Comparison of ENCODE assay signal across 8 cellular contexts in the genomic region with DNA sequence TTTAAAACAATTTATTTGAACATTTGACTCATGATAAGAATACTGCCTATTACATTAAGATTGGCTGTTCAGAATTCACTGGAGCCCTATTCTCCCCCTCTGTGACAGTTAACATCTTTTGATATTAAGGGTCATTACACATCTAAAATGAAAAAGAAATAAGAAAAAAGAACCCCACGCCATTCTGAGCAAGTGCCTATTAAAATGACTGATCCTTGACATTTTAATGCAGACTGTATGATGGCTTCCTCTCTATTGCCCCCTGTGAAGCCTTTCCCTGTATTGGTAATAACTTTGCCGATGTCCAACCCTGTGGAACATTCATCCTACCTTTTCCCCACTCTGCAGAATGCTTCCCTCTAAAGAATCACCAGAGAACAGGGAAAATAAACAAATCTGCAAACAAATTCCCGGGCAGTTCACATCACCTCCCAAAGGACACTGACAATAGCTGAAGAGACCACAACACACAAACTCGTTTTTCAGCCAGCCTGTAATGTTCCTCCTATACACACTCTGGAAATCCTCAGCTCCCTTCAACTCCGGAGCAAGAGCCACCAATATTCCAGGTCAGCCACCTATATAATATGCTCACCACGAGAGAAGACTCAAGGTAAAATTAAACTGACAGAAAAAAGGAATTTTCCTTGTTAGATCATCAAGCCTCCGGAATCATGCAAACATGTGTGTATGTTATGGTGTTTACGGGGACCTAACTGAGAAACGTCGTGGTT. TPM values are rescaled to one million over a fixed set of nuclear protein-coding genes. Genes with fewer than 3 reads are reported as not detected.
A peak's percentile ranks its signal among the peaks of the same experiment; 100 is the strongest.
DNase-seq lines count a peak whose midpoint lies in the region; ATAC-seq and TF ChIP-seq lines count a peak whose summit lies in the region.

No MANE protein-coding gene starts in this region.

- H3K27ac ChIP-seq in ACC112 (ENCODE audit: low read depth, low read length) = no peak overlapping the region
- H3K27ac ChIP-seq in mesenchymal stem cell (ENCODE audit: low read length, poor library complexity, severe bottlenecking) = no peak overlapping the region

- H2AFZ ChIP-seq in ACC112 (ENCODE audit: low read length, unreplicated experiment) = no peak overlapping the region
- H2AFZ ChIP-seq in mesenchymal stem cell (ENCODE audit: low read depth, low read length) = no peak overlapping the region

- H3K23ac ChIP-seq in mesenchymal stem cell (ENCODE audit: low read length in 2 of 2) = no peak overlapping the region

- H4K8ac ChIP-seq in mesenchymal stem cell (ENCODE audit: low read length) = no peak overlapping the region

- H3K27me3 ChIP-seq in ACC112 (ENCODE audit: insufficient read depth, low read length) = no peaks in the 10 kb centered on the region
- H3K27me3 ChIP-seq in mesenchymal stem cell (ENCODE audit: control insufficient read depth in 1 of 2, insufficient read depth in 1 of 2, low read length in 2 of 2) = no peaks in the 10 kb centered on the region

- H2BK120ac ChIP-seq in mesenchymal stem cell (ENCODE audit: low read depth, low read length) = no peak overlapping the region

- no peak overlapping the region for H3K4ac ChIP-seq in mesenchymal stem cell (ENCODE audit: low read depth in 1 of 2, low read length in 2 of 2)

- H3K14ac ChIP-seq in mesenchymal stem cell (ENCODE audit: low read length in 2 of 2) = no peak overlapping the region

- H3K9me3 Mint-ChIP-seq in activated T-helper 2 cell treated with anti-CD3 and anti-CD28 coated beads, Interferon-gamma antibody, Interleukin-2, Interleukin-4, amounts not matched to agents 10 μg/mL and 5 μg/mL and 100 μg/mL, durations not matched to agents 14 hours and 24 hours and 36 hours = no peaks in the 10 kb centered on the region

- H2BK5ac ChIP-seq in mesenchymal stem cell (ENCODE audit: low read depth, low read length, poor library complexity, severe bottlenecking) = no peak overlapping the region

- H3K79me1 ChIP-seq in mesenchymal stem cell (replicated peaks; ENCODE audit: low read length, poor library complexity, severe bottlenecking) = peaks cover 19% of the 10 kb centered on the region

- WGBS in mesenchymal stem cell = 40% methylated on average over 10 of the region's 10 CpGs

- no peak overlapping the region for H3K27ac Mint-ChIP-seq in activated T-helper 2 cell treated with anti-CD3 and anti-CD28 coated beads, Interferon-gamma antibody, Interleukin-2, Interleukin-4, amounts not matched to agents 10 μg/mL and 5 μg/mL and 100 μg/mL, durations not matched to agents 14 hours and 24 hours and 36 hours

- peak overlapping the region; percentile 78 for H3K9ac ChIP-seq in mesenchymal stem cell (ENCODE audit: low read length)

- H3K18ac ChIP-seq in mesenchymal stem cell (ENCODE audit: low read depth in 1 of 2, low read length in 2 of 2) = no peak overlapping the region

- no peak overlapping the region for H2BK15ac ChIP-seq in mesenchymal stem cell (ENCODE audit: low read depth, poor library complexity, severe bottlenecking)

- H3K9me3 ChIP-seq in mesenchymal stem cell (ENCODE audit: control insufficient read depth, low read length) = no peaks in the 10 kb centered on the region

- no peak overlapping the region for H2AK5ac ChIP-seq in mesenchymal stem cell (ENCODE audit: low read length, severe bottlenecking)

- no peak overlapping the region for H4K91ac ChIP-seq in mesenchymal stem cell (ENCODE audit: low read length)

- H3K4me3 ChIP-seq in ACC112 (ENCODE audit: low read depth, low read length) (peak overlapping the region; percentile 91), mesenchymal stem cell (ENCODE audit: insufficient read depth in 1 of 2, low read depth in 1 of 2, low read length in 2 of 2) (peak overlapping the region in 1 of 2 experiments; percentile 92)

- H3K4me1 ChIP-seq in ACC112 (ENCODE audit: control insufficient read depth, insufficient read depth, low read length, unreplicated experiment) = peaks cover 19% of the 10 kb centered on the region
- H3K4me1 ChIP-seq in mesenchymal stem cell (ENCODE audit: control insufficient read depth, insufficient read depth, low read depth, low read length) = peaks cover 3% of the 10 kb centered on the region

- peaks cover 50% of the 10 kb centered on the region for H3K4me1 Mint-ChIP-seq in activated T-helper 2 cell treated with anti-CD3 and anti-CD28 coated beads, Interferon-gamma antibody, Interleukin-2, Interleukin-4, amounts not matched to agents 10 μg/mL and 5 μg/mL and 100 μg/mL, durations not matched to agents 14 hours and 24 hours and 36 hours (ENCODE audit: low read depth)

- H2BK12ac ChIP-seq in mesenchymal stem cell (ENCODE audit: low read length in 2 of 2) = no peak overlapping the region

- H3K27me3 Mint-ChIP-seq in activated T-helper 2 cell treated with anti-CD3 and anti-CD28 coated beads, Interferon-gamma antibody, Interleukin-2, Interleukin-4, amounts not matched to agents 10 μg/mL and 5 μg/mL and 100 μg/mL, durations not matched to agents 14 hours and 24 hours and 36 hours (ENCODE audit: low read depth) = peaks cover 13% of the 10 kb centered on the region

- H3K4me2 ChIP-seq in mesenchymal stem cell (ENCODE audit: low read length, poor library complexity, severe bottlenecking) = peak overlapping the region; percentile 36

- peak overlapping the region; percentile 90 for H3K4me3 Mint-ChIP-seq in activated T-helper 2 cell treated with anti-CD3 and anti-CD28 coated beads, Interferon-gamma antibody, Interleukin-2, Interleukin-4, amounts not matched to agents 10 μg/mL and 5 μg/mL and 100 μg/mL, durations not matched to agents 14 hours and 24 hours and 36 hours (ENCODE audit: low read depth)

- H3K36me3 Mint-ChIP-seq in activated T-helper 2 cell treated with anti-CD3 and anti-CD28 coated beads, Interferon-gamma antibody, Interleukin-2, Interleukin-4, amounts not matched to agents 10 μg/mL and 5 μg/mL and 100 μg/mL, durations not matched to agents 14 hours and 24 hours and 36 hours (ENCODE audit: low read depth) = peaks cover 37% of the 10 kb centered on the region

- intact Hi-C loops in activated T-helper 2 cell treated with anti-CD3 and anti-CD28 coated beads, Interferon-gamma antibody, Interleukin-2, Interleukin-4, amounts not matched to agents 10 μg/mL and 5 μg/mL and 100 μg/mL, durations not matched to agents 14 hours and 24 hours and 36 hours (cut with micrococcal nuclease) = no loop called here

- in situ Hi-C loops in GM13977 (cut with MboI; ENCODE audit: low pct_unique_long_range_greater_than_20kb, low sequenced_read_pairs, unreplicated experiment) = no loop called here

- no peaks in the 10 kb centered on the region for H3K36me3 ChIP-seq in ACC112 (ENCODE audit: insufficient read depth, low read length)
- peaks cover 0 to 6% of the 10 kb centered on the region in 2 experiments for H3K36me3 ChIP-seq in mesenchymal stem cell (ENCODE audit: control insufficient read depth in 1 of 2, insufficient read depth in 2 of 2, low read depth in 1 of 2, low read length in 2 of 2)

- H3K79me2 ChIP-seq in ACC112 (ENCODE audit: control insufficient read depth, insufficient read depth, low read length, unreplicated experiment) = peaks cover 60% of the 10 kb centered on the region

- ATAC-seq in GM18873 (IDR thresholded peaks at IDR 0.05; ENCODE audit: low FRiP score, unreplicated experiment) (no peak), HG02571 (IDR thresholded peaks at IDR 0.05; ENCODE audit: unreplicated experiment) (no peak)

- peak; percentile 15 for TF ChIP-seq CTCF in GM13977 (IDR thresholded peaks at IDR 0.05; ENCODE audit: extremely low read depth, insufficient read depth, missing control alignments)

- DNase-seq in GM13977 (ENCODE audit: low spot score) (no peak), mesenchymal stem cell (no peak), medulla oblongata (ENCODE audit: extremely low spot score) (no peak), MV-4-11 (lab: John Stamatoyannopoulos, UW) (no peak)
- no peak for DNase-seq in activated T-helper 2 cell treated with anti-CD3 and anti-CD28 coated beads, Interferon-gamma antibody, Interleukin-2, Interleukin-4, amounts not matched to agents 10 μg/mL and 5 μg/mL and 100 μg/mL, durations not matched to agents 14 hours and 24 hours and 36 hours (ENCODE audit: low spot score)

RNA-seq across cellular contexts. Expression of gene NIN, which starts 2.1 kb away (rescaled TPM):
- 43.0 and 45.1 TPM in 2 replicates for total RNA-seq in activated T-helper 2 cell treated with anti-CD3 and anti-CD28 coated beads, Interferon-gamma antibody, Interleukin-2, Interleukin-4, amounts not matched to agents 10 μg/mL and 5 μg/mL and 100 μg/mL, durations not matched to agents 14 hours and 24 hours and 36 hours
- polyA plus RNA-seq in mesenchymal stem cell (2013, experiment 1 of 2) = 18.3 TPM
- polyA plus RNA-seq in mesenchymal stem cell (2013, experiment 2 of 2) = 17.2 TPM

RNA-seq across cellular contexts. Expression of gene ABHD12B, which starts 42.9 kb away (rescaled TPM):
- not detected in 2 replicates for total RNA-seq in activated T-helper 2 cell treated with anti-CD3 and anti-CD28 coated beads, Interferon-gamma antibody, Interleukin-2, Interleukin-4, amounts not matched to agents 10 μg/mL and 5 μg/mL and 100 μg/mL, durations not matched to agents 14 hours and 24 hours and 36 hours
- polyA plus RNA-seq in mesenchymal stem cell (2013, experiment 1 of 2) = not detected
- 0.08 TPM for polyA plus RNA-seq in mesenchymal stem cell (2013, experiment 2 of 2)
